1 cellular context compared by ENCODE assay signal in genomic region chr16:11742536-11743307, GRCh38.
TF ChIP-seq lines count a peak whose summit lies in the region.

A gene with protein sequence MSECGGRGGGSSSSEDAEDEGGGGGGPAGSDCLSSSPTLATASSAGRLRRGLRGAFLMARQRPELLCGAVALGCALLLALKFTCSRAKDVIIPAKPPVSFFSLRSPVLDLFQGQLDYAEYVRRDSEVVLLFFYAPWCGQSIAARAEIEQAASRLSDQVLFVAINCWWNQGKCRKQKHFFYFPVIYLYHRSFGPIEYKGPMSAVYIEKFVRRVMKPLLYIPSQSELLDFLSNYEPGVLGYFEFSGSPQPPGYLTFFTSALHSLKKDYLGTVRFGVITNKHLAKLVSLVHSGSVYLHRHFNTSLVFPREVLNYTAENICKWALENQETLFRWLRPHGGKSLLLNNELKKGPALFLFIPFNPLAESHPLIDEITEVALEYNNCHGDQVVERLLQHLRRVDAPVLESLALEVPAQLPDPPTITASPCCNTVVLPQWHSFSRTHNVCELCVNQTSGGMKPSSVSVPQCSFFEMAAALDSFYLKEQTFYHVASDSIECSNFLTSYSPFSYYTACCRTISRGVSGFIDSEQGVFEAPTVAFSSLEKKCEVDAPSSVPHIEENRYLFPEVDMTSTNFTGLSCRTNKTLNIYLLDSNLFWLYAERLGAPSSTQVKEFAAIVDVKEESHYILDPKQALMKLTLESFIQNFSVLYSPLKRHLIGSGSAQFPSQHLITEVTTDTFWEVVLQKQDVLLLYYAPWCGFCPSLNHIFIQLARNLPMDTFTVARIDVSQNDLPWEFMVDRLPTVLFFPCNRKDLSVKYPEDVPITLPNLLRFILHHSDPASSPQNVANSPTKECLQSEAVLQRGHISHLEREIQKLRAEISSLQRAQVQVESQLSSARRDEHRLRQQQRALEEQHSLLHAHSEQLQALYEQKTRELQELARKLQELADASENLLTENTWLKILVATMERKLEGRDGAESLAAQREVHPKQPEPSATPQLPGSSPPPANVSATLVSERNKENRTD (minus strand): TSS chr16:11742857. CDS start chr16:11742730, 127 bp downstream.

TF ChIP-seq in HepG2, 621 proteins besides CTCF, POLR2A, EP300 and RAD21 (continued from another document and continues in another):
- TF ChIP-seq, protein P1, sequence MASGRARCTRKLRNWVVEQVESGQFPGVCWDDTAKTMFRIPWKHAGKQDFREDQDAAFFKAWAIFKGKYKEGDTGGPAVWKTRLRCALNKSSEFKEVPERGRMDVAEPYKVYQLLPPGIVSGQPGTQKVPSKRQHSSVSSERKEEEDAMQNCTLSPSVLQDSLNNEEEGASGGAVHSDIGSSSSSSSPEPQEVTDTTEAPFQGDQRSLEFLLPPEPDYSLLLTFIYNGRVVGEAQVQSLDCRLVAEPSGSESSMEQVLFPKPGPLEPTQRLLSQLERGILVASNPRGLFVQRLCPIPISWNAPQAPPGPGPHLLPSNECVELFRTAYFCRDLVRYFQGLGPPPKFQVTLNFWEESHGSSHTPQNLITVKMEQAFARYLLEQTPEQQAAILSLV (CRISPR knock-in tag; IDR thresholded peaks at IDR 0.05; ENCODE audit: borderline replicate concordance), result peak; percentile 95
- TF ChIP-seq CBFB (CRISPR knock-in tag; IDR thresholded peaks at IDR 0.05) (peak; percentile 90), ZNF468 (CRISPR knock-in tag; IDR thresholded peaks at IDR 0.05) (peak; percentile 88; the same call in 1 of the 2 replicates), KAT2B (IDR thresholded peaks at IDR 0.05; ENCODE audit: borderline replicate concordance, low read depth, low read length) (no peak), AKNA (CRISPR knock-in tag; IDR thresholded peaks at IDR 0.05; ENCODE audit: borderline replicate concordance) (no peak), ATAD3A (CRISPR knock-in tag; IDR thresholded peaks at IDR 0.05) (no peak), HIVEP1 (CRISPR knock-in tag; IDR thresholded peaks at IDR 0.05) (peak; percentile 78), HMG20A (CRISPR knock-in tag; IDR thresholded peaks at IDR 0.05; ENCODE audit: borderline replicate concordance) (no peak; the same call in 1 of the 2 replicates), SATB2 (CRISPR knock-in tag; IDR thresholded peaks at IDR 0.05) (no peak), SRF (IDR thresholded peaks at IDR 0.05; ENCODE audit: low read depth, low read length) (no peak), ASH2L (IDR thresholded peaks at IDR 0.05; ENCODE audit: insufficient read length, low read depth, low read length) (peak; percentile 6), ZNF749 (CRISPR knock-in tag; IDR thresholded peaks at IDR 0.05; ENCODE audit: borderline replicate concordance) (peak; percentile 84), FIP1L1 (IDR thresholded peaks at IDR 0.05; ENCODE audit: borderline replicate concordance, insufficient read depth, low read depth, low read length) (peak; percentile 88; the same call in 1 of the 2 replicates), XBP1 (CRISPR knock-in tag; IDR thresholded peaks at IDR 0.05) (no peak; the same call in 1 of the 2 replicates), TP53 (CRISPR knock-in tag; conservative IDR thresholded peaks at IDR 0.05) (peak; percentile 76), AFF4 (CRISPR knock-in tag; IDR thresholded peaks at IDR 0.05) (0 out of 2 replicates have a peak, but pooled peaks have one; percentile 21), SCMH1 (CRISPR knock-in tag; IDR thresholded peaks at IDR 0.05; ENCODE audit: borderline replicate concordance) (no peak)
- TF ChIP-seq, protein P2, sequence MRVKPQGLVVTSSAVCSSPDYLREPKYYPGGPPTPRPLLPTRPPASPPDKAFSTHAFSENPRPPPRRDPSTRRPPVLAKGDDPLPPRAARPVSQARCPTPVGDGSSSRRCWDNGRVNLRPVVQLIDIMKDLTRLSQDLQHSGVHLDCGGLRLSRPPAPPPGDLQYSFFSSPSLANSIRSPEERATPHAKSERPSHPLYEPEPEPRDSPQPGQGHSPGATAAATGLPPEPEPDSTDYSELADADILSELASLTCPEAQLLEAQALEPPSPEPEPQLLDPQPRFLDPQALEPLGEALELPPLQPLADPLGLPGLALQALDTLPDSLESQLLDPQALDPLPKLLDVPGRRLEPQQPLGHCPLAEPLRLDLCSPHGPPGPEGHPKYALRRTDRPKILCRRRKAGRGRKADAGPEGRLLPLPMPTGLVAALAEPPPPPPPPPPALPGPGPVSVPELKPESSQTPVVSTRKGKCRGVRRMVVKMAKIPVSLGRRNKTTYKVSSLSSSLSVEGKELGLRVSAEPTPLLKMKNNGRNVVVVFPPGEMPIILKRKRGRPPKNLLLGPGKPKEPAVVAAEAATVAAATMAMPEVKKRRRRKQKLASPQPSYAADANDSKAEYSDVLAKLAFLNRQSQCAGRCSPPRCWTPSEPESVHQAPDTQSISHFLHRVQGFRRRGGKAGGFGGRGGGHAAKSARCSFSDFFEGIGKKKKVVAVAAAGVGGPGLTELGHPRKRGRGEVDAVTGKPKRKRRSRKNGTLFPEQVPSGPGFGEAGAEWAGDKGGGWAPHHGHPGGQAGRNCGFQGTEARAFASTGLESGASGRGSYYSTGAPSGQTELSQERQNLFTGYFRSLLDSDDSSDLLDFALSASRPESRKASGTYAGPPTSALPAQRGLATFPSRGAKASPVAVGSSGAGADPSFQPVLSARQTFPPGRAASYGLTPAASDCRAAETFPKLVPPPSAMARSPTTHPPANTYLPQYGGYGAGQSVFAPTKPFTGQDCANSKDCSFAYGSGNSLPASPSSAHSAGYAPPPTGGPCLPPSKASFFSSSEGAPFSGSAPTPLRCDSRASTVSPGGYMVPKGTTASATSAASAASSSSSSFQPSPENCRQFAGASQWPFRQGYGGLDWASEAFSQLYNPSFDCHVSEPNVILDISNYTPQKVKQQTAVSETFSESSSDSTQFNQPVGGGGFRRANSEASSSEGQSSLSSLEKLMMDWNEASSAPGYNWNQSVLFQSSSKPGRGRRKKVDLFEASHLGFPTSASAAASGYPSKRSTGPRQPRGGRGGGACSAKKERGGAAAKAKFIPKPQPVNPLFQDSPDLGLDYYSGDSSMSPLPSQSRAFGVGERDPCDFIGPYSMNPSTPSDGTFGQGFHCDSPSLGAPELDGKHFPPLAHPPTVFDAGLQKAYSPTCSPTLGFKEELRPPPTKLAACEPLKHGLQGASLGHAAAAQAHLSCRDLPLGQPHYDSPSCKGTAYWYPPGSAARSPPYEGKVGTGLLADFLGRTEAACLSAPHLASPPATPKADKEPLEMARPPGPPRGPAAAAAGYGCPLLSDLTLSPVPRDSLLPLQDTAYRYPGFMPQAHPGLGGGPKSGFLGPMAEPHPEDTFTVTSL (CRISPR knock-in tag; IDR thresholded peaks at IDR 0.05; ENCODE audit: borderline replicate concordance), result peak; percentile 48
- TF ChIP-seq, protein P3, sequence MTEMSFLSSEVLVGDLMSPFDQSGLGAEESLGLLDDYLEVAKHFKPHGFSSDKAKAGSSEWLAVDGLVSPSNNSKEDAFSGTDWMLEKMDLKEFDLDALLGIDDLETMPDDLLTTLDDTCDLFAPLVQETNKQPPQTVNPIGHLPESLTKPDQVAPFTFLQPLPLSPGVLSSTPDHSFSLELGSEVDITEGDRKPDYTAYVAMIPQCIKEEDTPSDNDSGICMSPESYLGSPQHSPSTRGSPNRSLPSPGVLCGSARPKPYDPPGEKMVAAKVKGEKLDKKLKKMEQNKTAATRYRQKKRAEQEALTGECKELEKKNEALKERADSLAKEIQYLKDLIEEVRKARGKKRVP (CRISPR knock-in tag; IDR thresholded peaks at IDR 0.05), result peak in 1 of 2 experiments; percentile 50; a peak in 1 of 4 replicates
- TF ChIP-seq, protein P4, sequence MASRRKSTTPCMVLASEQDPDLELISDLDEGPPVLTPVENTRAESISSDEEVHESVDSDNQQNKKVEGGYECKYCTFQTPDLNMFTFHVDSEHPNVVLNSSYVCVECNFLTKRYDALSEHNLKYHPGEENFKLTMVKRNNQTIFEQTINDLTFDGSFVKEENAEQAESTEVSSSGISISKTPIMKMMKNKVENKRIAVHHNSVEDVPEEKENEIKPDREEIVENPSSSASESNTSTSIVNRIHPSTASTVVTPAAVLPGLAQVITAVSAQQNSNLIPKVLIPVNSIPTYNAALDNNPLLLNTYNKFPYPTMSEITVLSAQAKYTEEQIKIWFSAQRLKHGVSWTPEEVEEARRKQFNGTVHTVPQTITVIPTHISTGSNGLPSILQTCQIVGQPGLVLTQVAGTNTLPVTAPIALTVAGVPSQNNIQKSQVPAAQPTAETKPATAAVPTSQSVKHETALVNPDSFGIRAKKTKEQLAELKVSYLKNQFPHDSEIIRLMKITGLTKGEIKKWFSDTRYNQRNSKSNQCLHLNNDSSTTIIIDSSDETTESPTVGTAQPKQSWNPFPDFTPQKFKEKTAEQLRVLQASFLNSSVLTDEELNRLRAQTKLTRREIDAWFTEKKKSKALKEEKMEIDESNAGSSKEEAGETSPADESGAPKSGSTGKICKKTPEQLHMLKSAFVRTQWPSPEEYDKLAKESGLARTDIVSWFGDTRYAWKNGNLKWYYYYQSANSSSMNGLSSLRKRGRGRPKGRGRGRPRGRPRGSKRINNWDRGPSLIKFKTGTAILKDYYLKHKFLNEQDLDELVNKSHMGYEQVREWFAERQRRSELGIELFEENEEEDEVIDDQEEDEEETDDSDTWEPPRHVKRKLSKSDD (CRISPR knock-in tag; IDR thresholded peaks at IDR 0.05; ENCODE audit: low read depth), result peak; percentile 71
- TF ChIP-seq, protein P5, sequence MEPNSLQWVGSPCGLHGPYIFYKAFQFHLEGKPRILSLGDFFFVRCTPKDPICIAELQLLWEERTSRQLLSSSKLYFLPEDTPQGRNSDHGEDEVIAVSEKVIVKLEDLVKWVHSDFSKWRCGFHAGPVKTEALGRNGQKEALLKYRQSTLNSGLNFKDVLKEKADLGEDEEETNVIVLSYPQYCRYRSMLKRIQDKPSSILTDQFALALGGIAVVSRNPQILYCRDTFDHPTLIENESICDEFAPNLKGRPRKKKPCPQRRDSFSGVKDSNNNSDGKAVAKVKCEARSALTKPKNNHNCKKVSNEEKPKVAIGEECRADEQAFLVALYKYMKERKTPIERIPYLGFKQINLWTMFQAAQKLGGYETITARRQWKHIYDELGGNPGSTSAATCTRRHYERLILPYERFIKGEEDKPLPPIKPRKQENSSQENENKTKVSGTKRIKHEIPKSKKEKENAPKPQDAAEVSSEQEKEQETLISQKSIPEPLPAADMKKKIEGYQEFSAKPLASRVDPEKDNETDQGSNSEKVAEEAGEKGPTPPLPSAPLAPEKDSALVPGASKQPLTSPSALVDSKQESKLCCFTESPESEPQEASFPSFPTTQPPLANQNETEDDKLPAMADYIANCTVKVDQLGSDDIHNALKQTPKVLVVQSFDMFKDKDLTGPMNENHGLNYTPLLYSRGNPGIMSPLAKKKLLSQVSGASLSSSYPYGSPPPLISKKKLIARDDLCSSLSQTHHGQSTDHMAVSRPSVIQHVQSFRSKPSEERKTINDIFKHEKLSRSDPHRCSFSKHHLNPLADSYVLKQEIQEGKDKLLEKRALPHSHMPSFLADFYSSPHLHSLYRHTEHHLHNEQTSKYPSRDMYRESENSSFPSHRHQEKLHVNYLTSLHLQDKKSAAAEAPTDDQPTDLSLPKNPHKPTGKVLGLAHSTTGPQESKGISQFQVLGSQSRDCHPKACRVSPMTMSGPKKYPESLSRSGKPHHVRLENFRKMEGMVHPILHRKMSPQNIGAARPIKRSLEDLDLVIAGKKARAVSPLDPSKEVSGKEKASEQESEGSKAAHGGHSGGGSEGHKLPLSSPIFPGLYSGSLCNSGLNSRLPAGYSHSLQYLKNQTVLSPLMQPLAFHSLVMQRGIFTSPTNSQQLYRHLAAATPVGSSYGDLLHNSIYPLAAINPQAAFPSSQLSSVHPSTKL (CRISPR knock-in tag; IDR thresholded peaks at IDR 0.05), result peak; percentile 84
